In genomic region chr10:51124852-51125251, GRCh38 we compare ENCODE assay signal across 20 cellular contexts. TPM values are rescaled to one million over a fixed set of nuclear protein-coding genes. Genes with fewer than 3 reads are reported as not detected.
"Had no signal": no experiment of that assay in that cellular context is flagged by ENCODE, and none has a peak within 500 bp of the region (broad histone marks: within the 10 kb centered on the region; RNA-seq: fewer than 3 reads in every experiment).

No MANE protein-coding gene starts in this region.

- H3K4me3 ChIP-seq: gastrocnemius medialis, left ventricle myocardium inferior, lung, right atrium auricular region, spleen, suprapubic skin, tibial artery, upper lobe of right lung had no signal

- H3K27ac ChIP-seq: gastrocnemius medialis, left ventricle myocardium inferior, right atrium auricular region, spleen, suprapubic skin, tibial artery, upper lobe of right lung had no signal

- DNase-seq: activated CD4-positive, alpha-beta T cell treated with anti-CD3 and anti-CD28 coated beads, Interleukin-2, amount 50 U/mL, for 1 hour; activated CD4-positive, CD25-positive, alpha-beta regulatory T cell treated with anti-CD3 and anti-CD28 coated beads, Interleukin-2, amount 50 U/mL, for 72 hours; activated T-cell treated with anti-CD3 and anti-CD28 coated beads, Interleukin-2, amount 50 U/mL, for 4 hours; anterior cingulate cortex; gastrocnemius medialis; glutamatergic neuron; left ventricle myocardium inferior; mesendoderm; natural killer cell; spleen; stimulated activated naive CD4-positive, alpha-beta T cell; tibial artery; upper lobe of right lung had no signal

- H3K36me3 ChIP-seq: gastrocnemius medialis, left ventricle myocardium inferior, right atrium auricular region, spleen, suprapubic skin, tibial artery, upper lobe of right lung had no signal

- H3K27me3 ChIP-seq: gastrocnemius medialis, right atrium auricular region, spleen, suprapubic skin, tibial artery, upper lobe of right lung had no signal

- H3K4me1 ChIP-seq: right atrium auricular region, spleen, suprapubic skin, upper lobe of right lung had no signal

- ATAC-seq: activated CD8-positive, alpha-beta T cell treated with anti-CD3 and anti-CD28 coated beads for 36 hours; activated T-cell treated with anti-CD3 and anti-CD28 coated beads, Interleukin-2, amount 50 U/mL, for 4 hours; gastrocnemius medialis; natural killer cell; upper lobe of right lung had no signal

- FAIRE-seq: bronchial epithelial cell, islet of Langerhans had no signal

- H3K9me3 ChIP-seq: gastrocnemius medialis, right atrium auricular region, suprapubic skin, tibial artery, upper lobe of right lung had no signal

RNA-seq across cellular contexts. Expression of gene PRKG1, which starts 50.6 kb away (rescaled TPM):
- total RNA-seq: activated CD8-positive, alpha-beta T cell treated with anti-CD3 and anti-CD28 coated beads for 36 hours; activated T-helper 2 cell treated with anti-CD3 and anti-CD28 coated beads, Interferon-gamma antibody, Interleukin-2, Interleukin-4, amounts not matched to agents 10 μg/mL and 5 μg/mL and 100 μg/mL, durations not matched to agents 14 hours and 24 hours and 36 hours had no signal
